In the genomic region with DNA sequence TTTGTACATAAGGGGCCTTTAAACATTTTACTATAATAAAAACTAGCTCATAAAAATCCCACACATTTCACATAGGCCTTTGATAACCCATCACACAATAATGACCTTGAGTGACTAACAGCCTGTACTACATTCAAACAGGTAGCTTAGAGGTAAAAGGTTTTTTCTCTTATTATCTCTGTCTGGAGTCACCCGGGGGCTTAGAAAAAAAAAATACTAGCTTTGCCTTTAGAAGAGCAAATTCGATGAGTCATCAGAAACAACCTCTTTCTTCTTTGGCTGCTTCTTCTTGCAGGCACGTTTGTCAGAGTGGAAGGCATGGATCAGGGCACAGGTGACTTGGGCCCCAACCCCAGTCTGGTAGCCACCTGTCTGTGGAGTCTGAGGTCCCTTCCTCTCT, we compare ENCODE assay signal across 18 cellular contexts. TPM values are rescaled to one million over a fixed set of nuclear protein-coding genes. Genes with fewer than 3 reads are reported as not detected.
DNase-seq lines count a peak whose midpoint lies in the region; ATAC-seq and TF ChIP-seq lines count a peak whose summit lies in the region.
"Had no signal": no experiment of that assay in that cellular context is flagged by ENCODE, and none has a peak within 500 bp of the region (broad histone marks: within the 10 kb centered on the region; RNA-seq: fewer than 3 reads in every experiment).

No MANE protein-coding gene starts in this region.

- no peaks in the 10 kb centered on the region for H3K9me3 Mint-ChIP-seq in stimulated activated naive CD8-positive, alpha-beta T cell treated with anti-CD3 and anti-CD28 coated beads, Interleukin-15, amount 100 ng/mL, for 72 hours
- H3K9me3 Mint-ChIP-seq in progenitor cell of endocrine pancreas (ENCODE audit: low read depth) = no peaks in the 10 kb centered on the region
- H3K9me3 Mint-ChIP-seq: memory B cell, nephron had no signal

- WGBS in esophagus squamous epithelium, 2 donors = 22 to 46% methylated on average over 3 of the region's 3 CpGs

- peak; percentile 10 to 31 for DNase-seq in NOMO-1 (lab: John Stamatoyannopoulos, UW; ENCODE audit: unreplicated experiment in 2 of 2)
- no peak for DNase-seq in NOMO-1 treated with dmso at 0.1 percent for 144 hours (lab: John Stamatoyannopoulos, UW; ENCODE audit: unreplicated experiment)
- DNase-seq in stimulated activated naive CD8-positive, alpha-beta T cell treated with anti-CD3 and anti-CD28 coated beads, Interleukin-15, Interleukin-2, amounts not matched to agents 100 U/mL and 50 U/mL, for 24 hours = no peak
- DNase-seq in stimulated activated naive CD8-positive, alpha-beta T cell treated with anti-CD3 and anti-CD28 coated beads, Interleukin-15, amount 100 ng/mL, for 72 hours = no peak
- DNase-seq in dermis blood vessel endothelial cell = peak; percentile 35
- no peak for DNase-seq in uterus
- DNase-seq in esophagus squamous epithelium (lab: John Stamatoyannopoulos, UW) = no peak
- no peak for DNase-seq in progenitor cell of endocrine pancreas (ENCODE audit: low spot score, unreplicated experiment)
- DNase-seq: amniotic stem cell, C1 segment of cervical spinal cord, DMS79 treated with DMSO at 0.1 percent for 48 hours, foreskin melanocyte, NCI-H1694, NCI-H226, OCI-M1, upper lobe of left lung had no signal

- H3K4me1 ChIP-seq in uterus (no peaks in the 10 kb centered on the region), esophagus squamous epithelium (no peaks in the 10 kb centered on the region)
- H3K4me1 ChIP-seq: upper lobe of left lung had no signal

- H3K27ac ChIP-seq in uterus (peak overlapping the region; percentile 35 to 52), esophagus squamous epithelium (peak overlapping the region in 2 of 4 donors; percentile 25 to 36)

- intact Hi-C loops in uterus (cut with DNase I; ENCODE audit: low total_unique reads) (no loop called here), esophagus squamous epithelium (cut with DNase I) (no loop called here)

- H3K27ac Mint-ChIP-seq in stimulated activated naive CD8-positive, alpha-beta T cell treated with anti-CD3 and anti-CD28 coated beads, Interleukin-15, amount 100 ng/mL, for 72 hours = no peak overlapping the region
- no peak overlapping the region for H3K27ac Mint-ChIP-seq in progenitor cell of endocrine pancreas
- H3K27ac Mint-ChIP-seq: memory B cell had no signal

- H3K4me1 Mint-ChIP-seq in stimulated activated naive CD8-positive, alpha-beta T cell treated with anti-CD3 and anti-CD28 coated beads, Interleukin-15, amount 100 ng/mL, for 72 hours = peaks cover 39% of the 10 kb centered on the region
- peaks cover 5% of the 10 kb centered on the region for H3K4me1 Mint-ChIP-seq in progenitor cell of endocrine pancreas (ENCODE audit: low read depth)

- no peaks in the 10 kb centered on the region for H3K27me3 ChIP-seq in uterus
- H3K27me3 ChIP-seq in esophagus squamous epithelium = no peaks in the 10 kb centered on the region
- H3K27me3 ChIP-seq: upper lobe of left lung had no signal

- H3K27me3 Mint-ChIP-seq in stimulated activated naive CD8-positive, alpha-beta T cell treated with anti-CD3 and anti-CD28 coated beads, Interleukin-15, amount 100 ng/mL, for 72 hours = no peaks in the 10 kb centered on the region
- H3K27me3 Mint-ChIP-seq in progenitor cell of endocrine pancreas = no peaks in the 10 kb centered on the region

- TF ChIP-seq POLR2A in uterus (IDR thresholded peaks at IDR 0.05) = no peak
- TF ChIP-seq POLR2A in esophagus squamous epithelium (IDR thresholded peaks at IDR 0.05) = no peak

- H3K36me3 ChIP-seq in uterus = no peaks in the 10 kb centered on the region
- H3K36me3 ChIP-seq in esophagus squamous epithelium = no peaks in the 10 kb centered on the region
- H3K36me3 ChIP-seq: upper lobe of left lung had no signal

- H3K36me3 Mint-ChIP-seq in progenitor cell of endocrine pancreas (ENCODE audit: insufficient read depth) = no peaks in the 10 kb centered on the region
- H3K36me3 Mint-ChIP-seq: memory B cell had no signal

- ATAC-seq in stimulated activated naive CD8-positive, alpha-beta T cell treated with anti-CD3 and anti-CD28 coated beads, Interleukin-15, Interleukin-2, amounts not matched to agents 100 U/mL and 50 U/mL, for 24 hours = peak; percentile 53
- ATAC-seq in stimulated activated naive CD8-positive, alpha-beta T cell treated with anti-CD3 and anti-CD28 coated beads, Interleukin-15, amount 100 ng/mL, for 72 hours = no peak

- no peaks in the 10 kb centered on the region for H3K9me3 ChIP-seq in uterus
- H3K9me3 ChIP-seq in esophagus squamous epithelium = no peaks in the 10 kb centered on the region
- H3K9me3 ChIP-seq: upper lobe of left lung had no signal

- H3K4me3 ChIP-seq in uterus (no peak overlapping the region), esophagus squamous epithelium (no peak overlapping the region)
- H3K4me3 ChIP-seq: upper lobe of left lung had no signal

- peak overlapping the region in 1 of 2 donors; percentile 19 for H3K4me3 Mint-ChIP-seq in stimulated activated naive CD8-positive, alpha-beta T cell treated with anti-CD3 and anti-CD28 coated beads, Interleukin-15, amount 100 ng/mL, for 72 hours
- H3K4me3 Mint-ChIP-seq in progenitor cell of endocrine pancreas (ENCODE audit: low read depth) = no peak overlapping the region
- H3K4me3 Mint-ChIP-seq: memory B cell, nephron had no signal

- no peak for TF ChIP-seq CTCF in uterus (IDR thresholded peaks at IDR 0.05)
- TF ChIP-seq CTCF in esophagus squamous epithelium (IDR thresholded peaks at IDR 0.05) = no peak
- TF ChIP-seq CTCF in progenitor cell of endocrine pancreas (IDR thresholded peaks at IDR 0.05; ENCODE audit: unreplicated experiment) = no peak

RNA-seq across cellular contexts. Expression of gene ADO, which starts 43.4 kb away (rescaled TPM):
- 22.3 and 24.8 TPM in 2 replicates for total RNA-seq in dermis blood vessel endothelial cell
- total RNA-seq in uterus = 10 to 100 TPM; 10.8 to 27.0 (median 18.9) TPM
- 10 to 100 TPM in 3 of 4 donors, 1 to 10 TPM in 1; 10.0 to 16.0 (median 13.8) TPM for total RNA-seq in esophagus squamous epithelium
- 22.6 and 22.9 TPM in 2 replicates for total RNA-seq in progenitor cell of endocrine pancreas

RNA-seq across cellular contexts. Expression of gene EGR2, which starts 55.1 kb away (rescaled TPM):
- total RNA-seq in dermis blood vessel endothelial cell (0.37 and 1.0 TPM in 2 replicates), uterus (1 to 10 TPM in 2 of 4 donors, under 1 TPM in 1, not detected in 1; 0.26 to 3.4 (median 1.5) TPM), esophagus squamous epithelium (under 1 TPM; under 0.01 to 0.62 (median 0.48) TPM), progenitor cell of endocrine pancreas (0.71 and 1.1 TPM in 2 replicates)

Comparison
In these comparisons a context has a peak if more than half of its experiments do, and no peak if none do; other contexts are left out.
1. DNase-seq: peak in NOMO-1 (2 of 2) and dermis blood vessel endothelial cell (single experiment); none in NOMO-1 treated with dmso at 0.1 percent for 144 hours (single experiment), stimulated activated naive CD8-positive, alpha-beta T cell treated with anti-CD3 and anti-CD28 coated beads, Interleukin-15, Interleukin-2, amounts not matched to agents 100 U/mL and 50 U/mL, for 24 hours (single experiment), stimulated activated naive CD8-positive, alpha-beta T cell treated with anti-CD3 and anti-CD28 coated beads, Interleukin-15, amount 100 ng/mL, for 72 hours (0 of 2), uterus (0 of 2), esophagus squamous epithelium (single experiment) and progenitor cell of endocrine pancreas (single experiment).